ENCODE assay signal across 23 cellular contexts in genomic region chr9:1233568-1233967, GRCh38.
DNase-seq lines count a peak whose midpoint lies in the region; ATAC-seq, FAIRE-seq and TF ChIP-seq lines count a peak whose summit lies in the region.
"Had no signal": no experiment of that assay in that cellular context is flagged by ENCODE, and none has a peak within 500 bp of the region (broad histone marks: within the 10 kb centered on the region; RNA-seq: fewer than 3 reads in every experiment).

No MANE protein-coding gene starts in this region.

- H3K36me3 Mint-ChIP-seq in activated CD4-positive, alpha-beta T cell treated with anti-CD3 and anti-CD28 coated beads, Interleukin-2, amount 10 ng/mL, durations not matched to agents 7 days and 5 days (ENCODE audit: low read depth), result no peaks in the 10 kb centered on the region
- H3K36me3 Mint-ChIP-seq: CD4-positive, CD25-positive, alpha-beta regulatory T cell had no signal

- no peaks in the 10 kb centered on the region for H3K9me3 Mint-ChIP-seq in activated CD4-positive, alpha-beta T cell treated with anti-CD3 and anti-CD28 coated beads, Interleukin-2, amount 10 ng/mL, durations not matched to agents 7 days and 5 days

- TF ChIP-seq RAD21 in HepG2 (CRISPR knock-in tag; IDR thresholded peaks at IDR 0.05), result no peak

- intact Hi-C loops in Right ventricle myocardium superior (cut with DNase I), result no loop called here
- intact Hi-C loops in heart left ventricle (cut with DNase I), result loop anchor here in 1 of 10 donors (10.0 kb wide), 1 partner anchor 59 kb away; no protein-coding TSS in a partner anchor
- intact Hi-C loops in HepG2 (cut with micrococcal nuclease; ENCODE audit: unreplicated experiment), result no loop called here

- BruUV-seq in HepG2 (replicated peaks; lab: Mats Ljungman, UMichigan), result no TSS peak

- 0 out of 2 replicates have a peak overlapping the region, but pooled peaks have one; percentile 57 for H3K4me2 ChIP-seq in HepG2 (ENCODE audit: low read depth, low read length)

- H3K4me1 ChIP-seq in heart left ventricle, result peaks cover 0 to 12% (median 0%) of the 10 kb centered on the region in 12 donors
- peaks cover 21% of the 10 kb centered on the region for H3K4me1 ChIP-seq in HepG2 (ENCODE audit: insufficient read depth, low read length)
- H3K4me1 ChIP-seq: BE2C had no signal

- H4K20me1 ChIP-seq in HepG2 (ENCODE audit: insufficient read depth, low read length), result no peaks in the 10 kb centered on the region

- DNase-seq in Right ventricle myocardium superior (no peak), heart left ventricle (no peak), fibroblast of peridontal ligament (ENCODE audit: extremely low read depth) (peak; percentile 11), HepG2 (ENCODE audit: low spot score) (no peak), HCEC 1CT (no peak)
- DNase-seq in activated CD4-positive, alpha-beta T cell treated with anti-CD3 and anti-CD28 coated beads, Interleukin-2, amount 10 ng/mL, durations not matched to agents 7 days and 5 days, result no peak
- DNase-seq in activated CD8-positive, alpha-beta memory T cell treated with anti-CD3 and anti-CD28 coated beads, Interleukin-2, amount 50 U/mL, for 48 hours, result no peak
- DNase-seq: 8988T; BE2C; CD4-positive, CD25-positive, alpha-beta regulatory T cell; COR-L47; DMS153; GF-D8; KBM-7; NCI-H1105 treated with DMSO at 0.1 percent for 48 hours; NCI-H1694; NCI-H510A; NCI-H748 treated with DMSO at 0.1 percent for 48 hours; NK-92 treated with Interleukin-12 subunit alpha and Interleukin-12 subunit beta, amount 100 ng/mL, for 24 hours; SHP77 had no signal

- H3K27ac ChIP-seq in heart left ventricle (no peak overlapping the region), HepG2 (ENCODE audit: extremely low read length, insufficient read depth, low read length) (no peak overlapping the region)

- H3K27me3 ChIP-seq in heart left ventricle (no peaks in the 10 kb centered on the region), HepG2 (ENCODE audit: control insufficient read depth in 1 of 2, insufficient read depth in 2 of 2, low read length in 2 of 2) (no peaks in the 10 kb centered on the region)
- H3K27me3 ChIP-seq: BE2C had no signal

- no peak overlapping the region for H2AFZ ChIP-seq in HepG2 (ENCODE audit: low read length)

- 46 to 57% (median 51%) methylated on average over 2 of the region's 2 CpGs for WGBS in heart left ventricle, 4 donors
- WGBS in HepG2 (ENCODE audit: low lambda C conversion rate), result 13% methylated on average over 2 of the region's 2 CpGs

- ATAC-seq in Right ventricle myocardium superior (ENCODE audit: poor library complexity) (peak; percentile 68), heart left ventricle (no peak), HepG2 (no peak), GM18909 (IDR thresholded peaks at IDR 0.05; ENCODE audit: poor library complexity, unreplicated experiment) (no peak)

- POLR2A ChIA-PET in HepG2 (lab: Yijun Ruan, JAX), result no interaction called here
- POLR2A ChIA-PET in activated CD4-positive, alpha-beta T cell treated with anti-CD3 and anti-CD28 coated beads, Interleukin-2, amount 10 ng/mL, durations not matched to agents 7 days and 5 days (lab: Charles Lee), result no interaction called here

- H3K4me3 Mint-ChIP-seq in activated CD4-positive, alpha-beta T cell treated with anti-CD3 and anti-CD28 coated beads, Interleukin-2, amount 10 ng/mL, durations not matched to agents 7 days and 5 days, result no peak overlapping the region
- H3K4me3 Mint-ChIP-seq: CD4-positive, CD25-positive, alpha-beta regulatory T cell had no signal

- H3K4me3 ChIP-seq in heart left ventricle, result no peak overlapping the region
- no peak overlapping the region for H3K4me3 ChIP-seq in HepG2 (replicated peaks in 1 of 3; ENCODE audit: insufficient read depth in 1 of 3, low read depth in 2 of 3, low read length in 3 of 3)

- in situ Hi-C loops in HepG2 (cut with HindIII; ENCODE audit: extremely low pct_ligation_motif_present, low pct_unique_long_range_greater_than_20kb), result no loop called here

- no peak overlapping the region for H3K27ac Mint-ChIP-seq in activated CD4-positive, alpha-beta T cell treated with anti-CD3 and anti-CD28 coated beads, Interleukin-2, amount 10 ng/mL, durations not matched to agents 7 days and 5 days
- H3K27ac Mint-ChIP-seq: CD4-positive, CD25-positive, alpha-beta regulatory T cell had no signal

- no peak for FAIRE-seq in HepG2 (lab: Jason Lieb, UNC)
- FAIRE-seq: H1, RCC 7860 had no signal

- TF ChIP-seq POLR2A in heart left ventricle (IDR thresholded peaks at IDR 0.05), result no peak
- TF ChIP-seq POLR2A in HepG2 (IDR thresholded peaks at IDR 0.05; ENCODE audit: insufficient read depth in 1 of 2, low read depth in 2 of 2, low read length in 2 of 2), result no peak

- no peak overlapping the region for H3K9ac ChIP-seq in HepG2 (ENCODE audit: insufficient read depth, low read depth, low read length)

- no peaks in the 10 kb centered on the region for H3K79me2 ChIP-seq in HepG2 (ENCODE audit: insufficient read depth, low read length)

- CTCF ChIA-PET in HepG2 (lab: Yijun Ruan, JAX; ENCODE audit: low intra/inter-chr PET ratio, low total read pairs), result no interaction called here
- CTCF ChIA-PET in activated CD4-positive, alpha-beta T cell treated with anti-CD3 and anti-CD28 coated beads, Interleukin-2, amount 10 ng/mL, durations not matched to agents 7 days and 5 days (lab: Charles Lee), result no interaction called here

- H3K9me3 ChIP-seq in heart left ventricle (no peaks in the 10 kb centered on the region), HepG2 (ENCODE audit: low read length) (no peaks in the 10 kb centered on the region)
- H3K9me3 ChIP-seq: BE2C had no signal

- TF ChIP-seq CTCF in heart left ventricle (IDR thresholded peaks at IDR 0.05) (no peak), HepG2 (CRISPR knock-in tag; IDR thresholded peaks at IDR 0.05) (no peak)

- no peak for TF ChIP-seq EP300 in HepG2 (IDR thresholded peaks at IDR 0.05; ENCODE audit: low read depth in 2 of 2, low read length in 2 of 2)
- no peak for TF ChIP-seq EP300 in HepG2 (CRISPR knock-in tag; IDR thresholded peaks at IDR 0.05; ENCODE audit: borderline replicate concordance)

- H3K27me3 Mint-ChIP-seq in activated CD4-positive, alpha-beta T cell treated with anti-CD3 and anti-CD28 coated beads, Interleukin-2, amount 10 ng/mL, durations not matched to agents 7 days and 5 days, result no peaks in the 10 kb centered on the region

- H3K36me3 ChIP-seq in heart left ventricle (no peaks in the 10 kb centered on the region), HepG2 (replicated peaks in 1 of 2; ENCODE audit: control insufficient read depth in 1 of 2, insufficient read depth in 2 of 2, low read length in 2 of 2) (no peaks in the 10 kb centered on the region)
- H3K36me3 ChIP-seq: BE2C had no signal

- H3K4me1 Mint-ChIP-seq in activated CD4-positive, alpha-beta T cell treated with anti-CD3 and anti-CD28 coated beads, Interleukin-2, amount 10 ng/mL, durations not matched to agents 7 days and 5 days, result no peaks in the 10 kb centered on the region
- H3K4me1 Mint-ChIP-seq: CD4-positive, CD25-positive, alpha-beta regulatory T cell had no signal

TF ChIP-seq in HepG2, 621 proteins besides CTCF, POLR2A, EP300 and RAD21:
- TF ChIP-seq, protein P1, sequence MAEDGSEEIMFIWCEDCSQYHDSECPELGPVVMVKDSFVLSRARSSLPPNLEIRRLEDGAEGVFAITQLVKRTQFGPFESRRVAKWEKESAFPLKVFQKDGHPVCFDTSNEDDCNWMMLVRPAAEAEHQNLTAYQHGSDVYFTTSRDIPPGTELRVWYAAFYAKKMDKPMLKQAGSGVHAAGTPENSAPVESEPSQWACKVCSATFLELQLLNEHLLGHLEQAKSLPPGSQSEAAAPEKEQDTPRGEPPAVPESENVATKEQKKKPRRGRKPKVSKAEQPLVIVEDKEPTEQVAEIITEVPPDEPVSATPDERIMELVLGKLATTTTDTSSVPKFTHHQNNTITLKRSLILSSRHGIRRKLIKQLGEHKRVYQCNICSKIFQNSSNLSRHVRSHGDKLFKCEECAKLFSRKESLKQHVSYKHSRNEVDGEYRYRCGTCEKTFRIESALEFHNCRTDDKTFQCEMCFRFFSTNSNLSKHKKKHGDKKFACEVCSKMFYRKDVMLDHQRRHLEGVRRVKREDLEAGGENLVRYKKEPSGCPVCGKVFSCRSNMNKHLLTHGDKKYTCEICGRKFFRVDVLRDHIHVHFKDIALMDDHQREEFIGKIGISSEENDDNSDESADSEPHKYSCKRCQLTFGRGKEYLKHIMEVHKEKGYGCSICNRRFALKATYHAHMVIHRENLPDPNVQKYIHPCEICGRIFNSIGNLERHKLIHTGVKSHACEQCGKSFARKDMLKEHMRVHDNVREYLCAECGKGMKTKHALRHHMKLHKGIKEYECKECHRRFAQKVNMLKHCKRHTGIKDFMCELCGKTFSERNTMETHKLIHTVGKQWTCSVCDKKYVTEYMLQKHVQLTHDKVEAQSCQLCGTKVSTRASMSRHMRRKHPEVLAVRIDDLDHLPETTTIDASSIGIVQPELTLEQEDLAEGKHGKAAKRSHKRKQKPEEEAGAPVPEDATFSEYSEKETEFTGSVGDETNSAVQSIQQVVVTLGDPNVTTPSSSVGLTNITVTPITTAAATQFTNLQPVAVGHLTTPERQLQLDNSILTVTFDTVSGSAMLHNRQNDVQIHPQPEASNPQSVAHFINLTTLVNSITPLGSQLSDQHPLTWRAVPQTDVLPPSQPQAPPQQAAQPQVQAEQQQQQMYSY (CRISPR knock-in tag; IDR thresholded peaks at IDR 0.05), result no peak
- TF ChIP-seq CEBPB (IDR thresholded peaks at IDR 0.05; ENCODE audit: borderline replicate concordance, low read depth, low read length) (0 out of 2 replicates have a peak, but pooled peaks have one; percentile 19), KDM1A (CRISPR knock-in tag; IDR thresholded peaks at IDR 0.05) (no peak)
